20 cellular contexts compared by ENCODE assay signal in genomic region chr1:184425449-184426277, GRCh38. TPM values are rescaled to one million over a fixed set of nuclear protein-coding genes. Genes with fewer than 3 reads are reported as not detected.
DNase-seq lines count a peak whose midpoint lies in the region; ATAC-seq, FAIRE-seq and TF ChIP-seq lines count a peak whose summit lies in the region.
"Had no signal": no experiment of that assay in that cellular context is flagged by ENCODE, and none has a peak within 500 bp of the region (broad histone marks: within the 10 kb centered on the region; RNA-seq: fewer than 3 reads in every experiment).

No MANE protein-coding gene starts in this region.

- TF ChIP-seq RAD21 in K562 (CRISPR knock-in tag; conservative IDR thresholded peaks at IDR 0.05 in 1 of 2, IDR thresholded peaks at IDR 0.05 in 1 of 2) (no peak), HepG2 (CRISPR knock-in tag; IDR thresholded peaks at IDR 0.05) (no peak)

- H3K79me2 ChIP-seq in K562 (ENCODE audit: control insufficient read depth, insufficient read depth, low read length) (no peaks in the 10 kb centered on the region), HepG2 (ENCODE audit: insufficient read depth, low read length) (no peaks in the 10 kb centered on the region), osteoblast (ENCODE audit: insufficient read depth, low read length) (peaks cover 5% of the 10 kb centered on the region)

- in situ Hi-C loops in K562 (cut with MboI) (no loop called here), transverse colon (cut with MboI; ENCODE audit: low pct_ligation_motif_present in 1 of 4, low pct_unique_long_range_greater_than_20kb in 1 of 4, low sequenced_read_pairs in 3 of 4) (no loop called here), HepG2 (cut with HindIII; ENCODE audit: extremely low pct_ligation_motif_present, low pct_unique_long_range_greater_than_20kb) (no loop called here)

- H3K4me2 ChIP-seq in K562 (ENCODE audit: insufficient read depth, low read length) (no peak overlapping the region), HepG2 (ENCODE audit: low read depth, low read length) (no peak overlapping the region), osteoblast (ENCODE audit: insufficient read depth, low read length) (no peak overlapping the region)

- ATAC-seq in K562 (no peak), lower lobe of right lung (peak; percentile 59 to 67), HepG2 (no peak)

- no peak for TF ChIP-seq CTCF in LNCaP clone FGC (IDR thresholded peaks at IDR 0.05; ENCODE audit: control insufficient read depth, extremely low read depth, insufficient read depth)
- no peak for TF ChIP-seq CTCF in K562 (IDR thresholded peaks at IDR 0.05 in 2 of 3, conservative IDR thresholded peaks at IDR 0.05 in 1 of 3; ENCODE audit: insufficient read depth in 2 of 3, low read depth in 1 of 3, low read length in 3 of 3)
- no peak for TF ChIP-seq CTCF in lower lobe of right lung (IDR thresholded peaks at IDR 0.05)
- peak in 2 of 5 experiments; percentile 51 to 64 for TF ChIP-seq CTCF in transverse colon (IDR thresholded peaks at IDR 0.05)
- TF ChIP-seq CTCF in HepG2 (CRISPR knock-in tag; IDR thresholded peaks at IDR 0.05), result no peak
- TF ChIP-seq CTCF in osteoblast (IDR thresholded peaks at IDR 0.05; ENCODE audit: extremely low read depth, low read depth, low read length), result no peak

- no peak for TF ChIP-seq POLR2A in K562 (conservative IDR thresholded peaks at IDR 0.05)
- no peak for TF ChIP-seq POLR2A in transverse colon (IDR thresholded peaks at IDR 0.05)
- no peak for TF ChIP-seq POLR2A in HepG2 (IDR thresholded peaks at IDR 0.05; ENCODE audit: insufficient read depth in 1 of 2, low read depth in 2 of 2, low read length in 2 of 2)

- TF ChIP-seq EP300 in K562 (IDR thresholded peaks at IDR 0.05; ENCODE audit: low read length) (no peak), transverse colon (IDR thresholded peaks at IDR 0.05; ENCODE audit: low read depth) (no peak), HepG2 (IDR thresholded peaks at IDR 0.05; ENCODE audit: low read depth in 2 of 2, low read length in 2 of 2) (no peak), HepG2 (CRISPR knock-in tag; IDR thresholded peaks at IDR 0.05; ENCODE audit: borderline replicate concordance) (no peak)

- BruUV-seq in K562 (replicated peaks; lab: Mats Ljungman, UMichigan) (no TSS peak), HepG2 (replicated peaks; lab: Mats Ljungman, UMichigan) (no TSS peak)

- intact Hi-C loops in K562 (cut with micrococcal nuclease) (no loop called here), lower lobe of right lung (cut with DNase I) (no loop called here), transverse colon (cut with DNase I; ENCODE audit: low total_unique reads) (no loop called here), HepG2 (cut with micrococcal nuclease; ENCODE audit: unreplicated experiment) (no loop called here)

- H4K20me1 ChIP-seq in K562 (replicated peaks; ENCODE audit: control insufficient read depth, insufficient read depth, low read length) (no peaks in the 10 kb centered on the region), HepG2 (ENCODE audit: insufficient read depth, low read length) (no peaks in the 10 kb centered on the region), osteoblast (ENCODE audit: insufficient read depth, low read length) (no peaks in the 10 kb centered on the region)

- H3K4me1 ChIP-seq in K562 (replicated peaks in 1 of 2; ENCODE audit: control insufficient read depth in 2 of 2, insufficient read depth in 2 of 2, low read length in 2 of 2), result no peaks in the 10 kb centered on the region
- H3K4me1 ChIP-seq in lower lobe of right lung, result peaks cover 63% of the 10 kb centered on the region
- H3K4me1 ChIP-seq in transverse colon, result peaks cover 13 to 63% (median 32%) of the 10 kb centered on the region in 4 donors
- no peaks in the 10 kb centered on the region for H3K4me1 ChIP-seq in HepG2 (ENCODE audit: insufficient read depth, low read length)
- H3K4me1 ChIP-seq in osteoblast (ENCODE audit: insufficient read depth, low read length), result no peaks in the 10 kb centered on the region

- no peaks in the 10 kb centered on the region for H3K9me1 ChIP-seq in K562 (ENCODE audit: control insufficient read depth, insufficient read depth, low read length)

- H3K27me3 ChIP-seq in K562 (ENCODE audit: control insufficient read depth in 2 of 2, insufficient read depth in 2 of 2, low read length in 2 of 2) (no peaks in the 10 kb centered on the region; a peak in 2 of 5 replicates), lower lobe of right lung (ENCODE audit: low read depth) (no peaks in the 10 kb centered on the region), transverse colon (no peaks in the 10 kb centered on the region), HepG2 (ENCODE audit: control insufficient read depth in 1 of 2, insufficient read depth in 2 of 2, low read length in 2 of 2) (no peaks in the 10 kb centered on the region; a peak in 1 of 5 replicates), osteoblast (ENCODE audit: insufficient read depth, low read length) (no peaks in the 10 kb centered on the region)
- H3K27me3 ChIP-seq: brain microvascular endothelial cell had no signal

- H3K9me3 ChIP-seq in K562 (replicated peaks; ENCODE audit: control insufficient read depth, insufficient read depth, low read depth, low read length) (no peaks in the 10 kb centered on the region), lower lobe of right lung (no peaks in the 10 kb centered on the region), transverse colon (no peaks in the 10 kb centered on the region), HepG2 (ENCODE audit: low read length) (no peaks in the 10 kb centered on the region), osteoblast (ENCODE audit: low read depth, low read length) (no peaks in the 10 kb centered on the region)

- H3K36me3 ChIP-seq in K562 (ENCODE audit: control insufficient read depth, insufficient read depth, low read length), result no peaks in the 10 kb centered on the region
- no peaks in the 10 kb centered on the region for H3K36me3 ChIP-seq in lower lobe of right lung
- H3K36me3 ChIP-seq in transverse colon, result no peaks in the 10 kb centered on the region
- H3K36me3 ChIP-seq in HepG2 (replicated peaks in 1 of 2; ENCODE audit: control insufficient read depth in 1 of 2, insufficient read depth in 2 of 2, low read length in 2 of 2), result no peaks in the 10 kb centered on the region
- no peaks in the 10 kb centered on the region for H3K36me3 ChIP-seq in osteoblast (ENCODE audit: insufficient read depth, low read length)
- H3K36me3 ChIP-seq: brain microvascular endothelial cell, WERI-Rb-1 had no signal

- DNase-seq in LNCaP clone FGC (ENCODE audit: low read depth) (peak; percentile 98), K562 (ENCODE audit: extremely low read depth in 1 of 4, low spot score in 3 of 4) (no peak), lower lobe of right lung (no peak), transverse colon (peak; percentile 85), DMS53 treated with DMSO at 0.1 percent for 48 hours (lab: John Stamatoyannopoulos, UW; ENCODE audit: unreplicated experiment) (no peak), HepG2 (ENCODE audit: low spot score) (no peak), osteoblast (ENCODE audit: insufficient read length, low spot score, missing footprints) (no peak)
- DNase-seq: activated naive CD8-positive, alpha-beta T cell treated with anti-CD3 and anti-CD28 coated beads for 36 hours; brain microvascular endothelial cell; DMS 273 treated with DMSO at 0.1 percent for 48 hours; GM23248; hippocampal formation; KG1; kidney glomerular epithelial cell; midbrain; NCI-H1105 treated with DMSO at 0.1 percent for 48 hours; NCI-H2171 treated with DMSO at 0.1 percent for 48 hours; stimulated activated CD4-positive, alpha-beta T cell treated with anti-CD3 and anti-CD28 coated beads, Interleukin-4, amount 100 ng/mL, for 24 hours; WERI-Rb-1 had no signal

- H3K27ac ChIP-seq in K562 (ENCODE audit: extremely low read depth, low read depth, low read length) (no peak overlapping the region), lower lobe of right lung (no peak overlapping the region), transverse colon (peak overlapping the region; percentile 57 to 70 (median 68)), HepG2 (ENCODE audit: extremely low read length, insufficient read depth, low read length) (no peak overlapping the region), osteoblast (ENCODE audit: low read depth, low read length) (no peak overlapping the region)
- H3K27ac ChIP-seq: brain microvascular endothelial cell, GM23248, WERI-Rb-1 had no signal

- H2AFZ ChIP-seq in K562 (ENCODE audit: low read depth, low read length) (no peak overlapping the region), HepG2 (ENCODE audit: low read length) (no peak overlapping the region), osteoblast (ENCODE audit: low read length) (no peak overlapping the region)
- H2AFZ ChIP-seq: GM23248 had no signal

- POLR2A ChIA-PET in K562 (lab: Yijun Ruan, JAX), result no interaction called here
- POLR2A ChIA-PET in HepG2 (lab: Yijun Ruan, JAX), result no interaction called here

- 1% methylated on average over 7 of the region's 7 CpGs for WGBS in K562 (ENCODE audit: insufficient coverage, low coverage, missing lambda C conversion rate)
- WGBS in transverse colon (ENCODE audit: low coverage in 1 of 2), 2 donors, result 58 to 67% methylated on average over 2 to 7 of the region's 7 CpGs
- WGBS in HepG2 (ENCODE audit: low lambda C conversion rate), result 18% methylated on average over 7 of the region's 7 CpGs

- H3K4me3 ChIP-seq in LNCaP clone FGC (ENCODE audit: low read depth, low read length) (no peak overlapping the region), K562 (no peak overlapping the region), lower lobe of right lung (no peak overlapping the region), transverse colon (no peak overlapping the region), HepG2 (replicated peaks in 1 of 3; ENCODE audit: insufficient read depth in 1 of 3, low read depth in 2 of 3, low read length in 3 of 3) (no peak overlapping the region), osteoblast (ENCODE audit: insufficient read depth, low read length) (no peak overlapping the region)
- H3K4me3 ChIP-seq: GM23248 had no signal

- no peak for FAIRE-seq in K562 (lab: Jason Lieb, UNC)
- no peak for FAIRE-seq in HepG2 (lab: Jason Lieb, UNC)
- FAIRE-seq: RCC 7860 had no signal

- H3K9ac ChIP-seq in K562 (ENCODE audit: insufficient read depth in 1 of 2, low read depth in 2 of 2, low read length in 2 of 2) (no peak overlapping the region), HepG2 (ENCODE audit: insufficient read depth, low read depth, low read length) (no peak overlapping the region)
- H3K9ac ChIP-seq: GM23248 had no signal

- CTCF ChIA-PET in K562 (lab: Yijun Ruan, JAX; ENCODE audit: low intra/inter-chr PET ratio), result no interaction called here
- CTCF ChIA-PET in HepG2 (lab: Yijun Ruan, JAX; ENCODE audit: low intra/inter-chr PET ratio, low total read pairs), result no interaction called here

RNA-seq across cellular contexts. Expression of gene C1orf21, which starts 38.8 kb away (rescaled TPM):
- not detected in 2 replicates for total RNA-seq in K562 (2011; cell fraction: chromatin; rRNA removed; ENCODE audit: low replicate concordance)
- total RNA-seq in K562 (2011; cell fraction: nucleolus; rRNA removed), result not detected in 2 replicates
- total RNA-seq in K562 (2011; cell fraction: nucleoplasm; rRNA removed), result not detected in 2 replicates
- total RNA-seq in K562 (2014; rRNA removed) (under 0.01 and 0.04 TPM in 2 replicates), K562 (2014; rRNA removed; fragmentation: Illumina TruSeq; extraction: Trizol) (0.04 and 0.06 TPM in 2 replicates), K562 (2015; rRNA removed; fragmentation: Illumina TruSeq; extraction: Trizol) (0.07 and 0.11 TPM in 2 replicates), K562 (2021) (0.07 and 0.25 TPM in 2 replicates), lower lobe of right lung (70.8 TPM), transverse colon (10 to 100 TPM; 38.4 to 70.0 (median 62.4) TPM), HepG2 (2016; rRNA removed; fragmentation: Illumina TruSeq; extraction: Trizol) (not detected in 2 replicates), osteoblast (17.0 and 25.0 TPM in 2 replicates)
- polyA plus RNA-seq in K562 (2011; rRNA removed) (0.04 and 0.31 TPM in 2 replicates), K562 (2014; fragmentation: Illumina TruSeq; extraction: Trizol) (0.28 TPM in 1 of 2 replicates, not detected in the other), K562 (2014; fragmentation: Nextera tagmentation; extraction: Ambion mirVana) (under 1 TPM; 0.14 to 0.15 TPM), K562 (2014; rRNA removed) (0.01 TPM in 1 of 2 replicates, not detected in the other), HepG2 (2011; rRNA removed) (not detected in 2 replicates)
- 0.04 and 0.09 TPM in 2 replicates for polyA plus RNA-seq in K562 (2011; cell fraction: cytosol; rRNA removed)
- 0.03 and 0.07 TPM in 2 replicates for polyA plus RNA-seq in K562 (2011; cell fraction: nucleus; rRNA removed)
- 0.30 and 0.84 TPM in 2 replicates for polyA plus RNA-seq in K562 (2012)
- polyA minus RNA-seq in K562 (2011; rRNA and poly(A)+ RNA removed), result 0.18 TPM in 1 of 2 replicates, not detected in the other
- not detected in 2 replicates for polyA minus RNA-seq in K562 (2011; cell fraction: cytosol; rRNA and poly(A)+ RNA removed)
- not detected in 2 replicates for polyA minus RNA-seq in K562 (2011; cell fraction: nucleus; rRNA and poly(A)+ RNA removed)
- total RNA-seq in HepG2 (2016; cell fraction: cytosol; rRNA removed; fragmentation: Illumina TruSeq; extraction: Trizol; ENCODE audit: low read depth), result not detected in 2 replicates
- total RNA-seq in HepG2 (2016; cell fraction: insoluble cytoplasmic fraction; rRNA removed; fragmentation: Illumina TruSeq; extraction: Trizol), result not detected in 2 replicates
- total RNA-seq in HepG2 (2016; cell fraction: membrane; rRNA removed; fragmentation: Illumina TruSeq; extraction: Trizol), result not detected in 2 replicates
- total RNA-seq in HepG2 (2016; cell fraction: nucleus; rRNA removed; fragmentation: Illumina TruSeq; extraction: Trizol), result not detected in 2 replicates
- polyA plus RNA-seq in HepG2 (2011; cell fraction: cytosol; rRNA removed), result not detected in 2 replicates
- polyA plus RNA-seq in HepG2 (2011; cell fraction: nucleus; rRNA removed), result not detected in 2 replicates
- not detected in 2 replicates for polyA plus RNA-seq in HepG2 (2012)
- not detected in 2 replicates for polyA plus RNA-seq in HepG2 (2016; cell fraction: cytosol; fragmentation: Illumina TruSeq; extraction: Trizol; ENCODE audit: low read depth)
- not detected in 2 replicates for polyA plus RNA-seq in HepG2 (2016; cell fraction: insoluble cytoplasmic fraction; fragmentation: Illumina TruSeq; extraction: Trizol; ENCODE audit: low read depth)
- not detected in 2 replicates for polyA plus RNA-seq in HepG2 (2016; cell fraction: membrane; fragmentation: Illumina TruSeq; extraction: Trizol; ENCODE audit: low read depth)
- polyA plus RNA-seq in HepG2 (2016; cell fraction: nucleus; fragmentation: Illumina TruSeq; extraction: Trizol; ENCODE audit: insufficient read depth, low read depth), result not detected in 2 replicates
- not detected in 2 replicates for polyA minus RNA-seq in HepG2 (2011; rRNA and poly(A)+ RNA removed; ENCODE audit: low replicate concordance)
- polyA minus RNA-seq in HepG2 (2011; cell fraction: cytosol; rRNA and poly(A)+ RNA removed), result not detected in 2 replicates
- polyA minus RNA-seq in HepG2 (2011; cell fraction: nucleus; rRNA and poly(A)+ RNA removed), result not detected in 2 replicates

Comparison
In these comparisons a context has a peak if more than half of its experiments do, and no peak if none do; other contexts are left out.
1. DNase-seq: peak in LNCaP clone FGC (single experiment) and transverse colon (single experiment); none in K562 (0 of 4), lower lobe of right lung (single experiment), DMS53 treated with DMSO at 0.1 percent for 48 hours (single experiment), HepG2 (single experiment) and osteoblast (single experiment).
2. ATAC-seq: peak in lower lobe of right lung (2 of 2); none in K562 (single experiment) and HepG2 (single experiment).
3. H3K27ac ChIP-seq: peak in transverse colon (4 of 4); none in K562 (single experiment), lower lobe of right lung (single experiment), HepG2 (single experiment) and osteoblast (single experiment).
4. RNA of gene C1orf21, which starts 38.8 kb away (total RNA-seq): 70.8 TPM in lower lobe of right lung (single experiment), 38.4 to 70.0 TPM in transverse colon and 17.0 to 25.0 TPM in osteoblast; under 0.01 to 0.25 TPM in K562 and not detected in HepG2; every median in the first group is over 10 times any median in the second.